In genomic region chr1:56780128-56780750, GRCh38 we compare ENCODE assay signal across 18 cellular contexts. TPM values are rescaled to one million over a fixed set of nuclear protein-coding genes. Genes with fewer than 3 reads are reported as not detected.
DNase-seq lines count a peak whose midpoint lies in the region; ATAC-seq, FAIRE-seq and TF ChIP-seq lines count a peak whose summit lies in the region.
"Had no signal": no experiment of that assay in that cellular context is flagged by ENCODE, and none has a peak within 500 bp of the region (broad histone marks: within the 10 kb centered on the region; RNA-seq: fewer than 3 reads in every experiment).

No MANE protein-coding gene starts in this region.

- TF ChIP-seq EP300 in K562 (IDR thresholded peaks at IDR 0.05; ENCODE audit: low read length), result no peak

- in situ Hi-C loops in K562 (cut with MboI), result no loop called here

- H3K4me1 Mint-ChIP-seq in chondrocyte (ENCODE audit: low read depth), result no peaks in the 10 kb centered on the region

- H3K4me1 ChIP-seq in K562 (replicated peaks in 1 of 2; ENCODE audit: control insufficient read depth in 2 of 2, insufficient read depth in 2 of 2, low read length in 2 of 2), result no peaks in the 10 kb centered on the region
- peaks cover 0 to 25% (median 8%) of the 10 kb centered on the region in 4 donors for H3K4me1 ChIP-seq in right lobe of liver
- no peaks in the 10 kb centered on the region for H3K4me1 ChIP-seq in vagina
- H3K4me1 ChIP-seq: A549; BLaER1 treated with 17β-estradiol and CSF1 and Interleukin-3, amounts not matched to agents 10 nM and 100 nM; SJSA1 had no signal

- H3K36me3 ChIP-seq in K562 (ENCODE audit: control insufficient read depth, insufficient read depth, low read length) (no peaks in the 10 kb centered on the region), right lobe of liver (no peaks in the 10 kb centered on the region), vagina (no peaks in the 10 kb centered on the region)
- H3K36me3 ChIP-seq: BLaER1 treated with 17β-estradiol and CSF1 and Interleukin-3, amounts not matched to agents 10 nM and 100 nM; SJSA1 had no signal

- no peak overlapping the region for H2AFZ ChIP-seq in K562 (ENCODE audit: low read depth, low read length)
- H2AFZ ChIP-seq: PC-9 had no signal

- TF ChIP-seq CTCF in K562 (IDR thresholded peaks at IDR 0.05 in 2 of 3, conservative IDR thresholded peaks at IDR 0.05 in 1 of 3; ENCODE audit: insufficient read depth in 2 of 3, low read depth in 1 of 3, low read length in 3 of 3) (no peak), right lobe of liver (IDR thresholded peaks at IDR 0.05) (no peak), vagina (IDR thresholded peaks at IDR 0.05) (no peak), chondrocyte (IDR thresholded peaks at IDR 0.05) (no peak)

- BruUV-seq in K562 (replicated peaks; lab: Mats Ljungman, UMichigan), result no TSS peak

- WGBS in K562 (ENCODE audit: insufficient coverage, low coverage, missing lambda C conversion rate), result 5% methylated on average over 3 of the region's 3 CpGs
- 42% methylated on average over 3 of the region's 3 CpGs for WGBS in right lobe of liver (ENCODE audit: insufficient coverage, low coverage, low lambda C conversion rate, missing lambda C conversion rate)

- FAIRE-seq in K562 (lab: Jason Lieb, UNC), result no peak
- FAIRE-seq: A549 had no signal

- H3K27me3 Mint-ChIP-seq in chondrocyte (ENCODE audit: low read depth), result no peaks in the 10 kb centered on the region

- no peak for TF ChIP-seq RAD21 in K562 (CRISPR knock-in tag; conservative IDR thresholded peaks at IDR 0.05 in 1 of 2, IDR thresholded peaks at IDR 0.05 in 1 of 2)

- H3K4me3 ChIP-seq in K562, result no peak overlapping the region
- no peak overlapping the region for H3K4me3 ChIP-seq in right lobe of liver
- H3K4me3 ChIP-seq in vagina, result no peak overlapping the region
- H3K4me3 ChIP-seq: A549; BLaER1 treated with 17β-estradiol and CSF1 and Interleukin-3, amounts not matched to agents 10 nM and 100 nM; PC-9; SJSA1 had no signal

- H3K27ac Mint-ChIP-seq in chondrocyte (ENCODE audit: unreplicated experiment), result no peak overlapping the region

- no peaks in the 10 kb centered on the region for H3K79me2 ChIP-seq in K562 (ENCODE audit: control insufficient read depth, insufficient read depth, low read length)

- no peaks in the 10 kb centered on the region for H3K36me3 Mint-ChIP-seq in chondrocyte (ENCODE audit: low read depth)

- H4K20me1 ChIP-seq in K562 (replicated peaks; ENCODE audit: control insufficient read depth, insufficient read depth, low read length), result no peaks in the 10 kb centered on the region
- H4K20me1 ChIP-seq: BLaER1 treated with 17β-estradiol and CSF1 and Interleukin-3, amounts not matched to agents 10 nM and 100 nM had no signal

- H3K9me3 ChIP-seq in K562 (replicated peaks; ENCODE audit: control insufficient read depth, insufficient read depth, low read depth, low read length), result no peaks in the 10 kb centered on the region
- H3K9me3 ChIP-seq in right lobe of liver, result no peaks in the 10 kb centered on the region
- H3K9me3 ChIP-seq in vagina, result no peaks in the 10 kb centered on the region
- H3K9me3 ChIP-seq: A549; BLaER1 treated with 17β-estradiol and CSF1 and Interleukin-3, amounts not matched to agents 10 nM and 100 nM; SJSA1 had no signal

- H3K27ac ChIP-seq in K562 (ENCODE audit: extremely low read depth, low read depth, low read length) (no peak overlapping the region), right lobe of liver (peak overlapping the region in 2 of 3 donors; percentile 3 to 56), vagina (no peak overlapping the region)
- H3K27ac ChIP-seq: A549; BLaER1 treated with 17β-estradiol and CSF1 and Interleukin-3, amounts not matched to agents 10 nM and 100 nM; PC-9; SJSA1 had no signal

- no peak overlapping the region for H3K4me2 ChIP-seq in K562 (ENCODE audit: insufficient read depth, low read length)
- H3K4me2 ChIP-seq: A549; BLaER1 treated with 17β-estradiol and CSF1 and Interleukin-3, amounts not matched to agents 10 nM and 100 nM; PC-9 had no signal

- intact Hi-C loops in K562 (cut with micrococcal nuclease) (no loop called here), right lobe of liver (cut with DNase I) (no loop called here), vagina (cut with DNase I) (no loop called here)

- no peaks in the 10 kb centered on the region for H3K9me3 Mint-ChIP-seq in chondrocyte (ENCODE audit: low read depth)

- no peak overlapping the region for H3K4me3 Mint-ChIP-seq in chondrocyte (ENCODE audit: unreplicated experiment)

- POLR2A ChIA-PET in K562 (lab: Yijun Ruan, JAX), result interaction anchor here (0.5 kb wide), 1 partner anchor 1253 kb away, joined by 3 read pairs; no protein-coding TSS in a partner anchor

- CTCF ChIA-PET in K562 (lab: Yijun Ruan, JAX; ENCODE audit: low intra/inter-chr PET ratio), result no interaction called here

- no peaks in the 10 kb centered on the region for H3K9me1 ChIP-seq in K562 (ENCODE audit: control insufficient read depth, insufficient read depth, low read length)

- DNase-seq in NCI-H510A treated with DMSO at 0.1 percent for 48 hours (lab: John Stamatoyannopoulos, UW) (peak; percentile 48), NCI-H510A (lab: John Stamatoyannopoulos, UW) (no peak), K562 (ENCODE audit: extremely low read depth in 1 of 4, low spot score in 3 of 4) (no peak), right lobe of liver (peak; percentile 49 to 59 (median 51)), NCI-H146 treated with DMSO at 0.1 percent for 48 hours (lab: John Stamatoyannopoulos, UW; ENCODE audit: unreplicated experiment) (no peak), D341Med (ENCODE audit: low spot score) (no peak), vagina (ENCODE audit: extremely low spot score in 2 of 2) (no peak), chondrocyte (ENCODE audit: low spot score) (no peak)
- DNase-seq: DMS 273 treated with DMSO at 0.1 percent for 48 hours, GOT3, KG1, NCI-H82, PC-9, SW 1271 had no signal

- H3K27me3 ChIP-seq in K562 (ENCODE audit: control insufficient read depth in 2 of 2, insufficient read depth in 2 of 2, low read length in 2 of 2) (no peaks in the 10 kb centered on the region), right lobe of liver (no peaks in the 10 kb centered on the region), vagina (no peaks in the 10 kb centered on the region)
- H3K27me3 ChIP-seq: BLaER1 treated with 17β-estradiol and CSF1 and Interleukin-3, amounts not matched to agents 10 nM and 100 nM; SJSA1 had no signal

- H3K9ac ChIP-seq in K562 (ENCODE audit: insufficient read depth in 1 of 2, low read depth in 2 of 2, low read length in 2 of 2), result no peak overlapping the region
- H3K9ac ChIP-seq: BLaER1 treated with 17β-estradiol and CSF1 and Interleukin-3, amounts not matched to agents 10 nM and 100 nM had no signal

- no peak for TF ChIP-seq POLR2A in K562 (conservative IDR thresholded peaks at IDR 0.05)
- TF ChIP-seq POLR2A in right lobe of liver (IDR thresholded peaks at IDR 0.05), result no peak
- TF ChIP-seq POLR2A in vagina (IDR thresholded peaks at IDR 0.05), result no peak

- ATAC-seq in K562 (no peak), right lobe of liver (peak; percentile 81 to 91 (median 88))
- ATAC-seq: A549 had no signal

TF ChIP-seq in K562, 482 proteins besides CTCF, POLR2A, EP300 and RAD21:
- TF ChIP-seq SMC3 (conservative IDR thresholded peaks at IDR 0.05; ENCODE audit: insufficient read depth, low read depth, low read length), result no peak
- TF ChIP-seq ZNF133 (CRISPR knock-in tag; IDR thresholded peaks at IDR 0.05), result no peak
- no peak for TF ChIP-seq BHLHE40 (IDR thresholded peaks at IDR 0.05; ENCODE audit: low read length)
- no peak for TF ChIP-seq PHB2 (IDR thresholded peaks at IDR 0.05; ENCODE audit: low read depth)
- no peak for TF ChIP-seq PKNOX1 (IDR thresholded peaks at IDR 0.05)
- TF ChIP-seq CCNT2 (IDR thresholded peaks at IDR 0.05; ENCODE audit: borderline replicate concordance, extremely low read depth, insufficient read length, low read depth, low read length), result no peak
- TF ChIP-seq ATF3 (IDR thresholded peaks at IDR 0.05), result peak; percentile 33; the same call in 1 of the 2 replicates
- no peak for TF ChIP-seq ATF3 (CRISPR knock-in tag; conservative IDR thresholded peaks at IDR 0.05)

RNA-seq across cellular contexts. Expression of gene FYB2, which starts 39.0 kb away (rescaled TPM):
- not detected in 2 replicates for total RNA-seq in K562 (2011; cell fraction: chromatin; rRNA removed; ENCODE audit: low replicate concordance)
- total RNA-seq in K562 (2011; cell fraction: nucleolus; rRNA removed), result not detected in 2 replicates
- not detected in 2 replicates for total RNA-seq in K562 (2011; cell fraction: nucleoplasm; rRNA removed)
- total RNA-seq in K562 (2014; rRNA removed), result not detected in 2 replicates
- not detected in 2 replicates for total RNA-seq in K562 (2014; rRNA removed; fragmentation: Illumina TruSeq; extraction: Trizol)
- not detected in 2 replicates for total RNA-seq in K562 (2015; rRNA removed; fragmentation: Illumina TruSeq; extraction: Trizol)
- total RNA-seq in K562 (2021), result not detected in 2 replicates
- not detected in 2 replicates for polyA plus RNA-seq in K562 (2011; rRNA removed)
- polyA plus RNA-seq in K562 (2011; cell fraction: cytosol; rRNA removed), result not detected in 2 replicates
- polyA plus RNA-seq in K562 (2011; cell fraction: nucleus; rRNA removed), result not detected in 2 replicates
- polyA plus RNA-seq in K562 (2012), result not detected in 2 replicates
- not detected in 2 replicates for polyA plus RNA-seq in K562 (2014; fragmentation: Illumina TruSeq; extraction: Trizol)
- polyA plus RNA-seq in K562 (2014; fragmentation: Nextera tagmentation; extraction: Ambion mirVana), result not detected
- not detected in 2 replicates for polyA plus RNA-seq in K562 (2014; rRNA removed)
- polyA minus RNA-seq in K562 (2011; rRNA and poly(A)+ RNA removed), result not detected in 2 replicates
- polyA minus RNA-seq in K562 (2011; cell fraction: cytosol; rRNA and poly(A)+ RNA removed), result not detected in 2 replicates
- polyA minus RNA-seq in K562 (2011; cell fraction: nucleus; rRNA and poly(A)+ RNA removed), result not detected in 2 replicates
- 10 to 100 TPM; 11.2 to 27.5 (median 16.1) TPM for total RNA-seq in right lobe of liver
- total RNA-seq in vagina, result not detected
- total RNA-seq in chondrocyte, result 0.10 TPM in 1 of 3 replicates, not detected in the others
- total RNA-seq: NCI-H460, PC-9 had no signal
- polyA plus RNA-seq: A549 had no signal

Comparison
In these comparisons a context has a peak if more than half of its experiments do, and no peak if none do; other contexts are left out.
1. DNase-seq: peak in NCI-H510A treated with DMSO at 0.1 percent for 48 hours (single experiment) and right lobe of liver (3 of 3); none in NCI-H510A (single experiment), K562 (0 of 4), NCI-H146 treated with DMSO at 0.1 percent for 48 hours (single experiment), D341Med (single experiment), vagina (0 of 2) and chondrocyte (single experiment).
2. H3K27ac ChIP-seq: peak in right lobe of liver (2 of 3); none in K562 (single experiment) and vagina (single experiment).
3. RNA of gene FYB2, which starts 39.0 kb away (total RNA-seq): 11.2 to 27.5 TPM in right lobe of liver; 0.10 TPM in chondrocyte, not detected in K562 and not detected in vagina (single experiment); every median in the first group is over 10 times any median in the second.